14 cellular contexts compared by ENCODE assay signal in the genomic region with DNA sequence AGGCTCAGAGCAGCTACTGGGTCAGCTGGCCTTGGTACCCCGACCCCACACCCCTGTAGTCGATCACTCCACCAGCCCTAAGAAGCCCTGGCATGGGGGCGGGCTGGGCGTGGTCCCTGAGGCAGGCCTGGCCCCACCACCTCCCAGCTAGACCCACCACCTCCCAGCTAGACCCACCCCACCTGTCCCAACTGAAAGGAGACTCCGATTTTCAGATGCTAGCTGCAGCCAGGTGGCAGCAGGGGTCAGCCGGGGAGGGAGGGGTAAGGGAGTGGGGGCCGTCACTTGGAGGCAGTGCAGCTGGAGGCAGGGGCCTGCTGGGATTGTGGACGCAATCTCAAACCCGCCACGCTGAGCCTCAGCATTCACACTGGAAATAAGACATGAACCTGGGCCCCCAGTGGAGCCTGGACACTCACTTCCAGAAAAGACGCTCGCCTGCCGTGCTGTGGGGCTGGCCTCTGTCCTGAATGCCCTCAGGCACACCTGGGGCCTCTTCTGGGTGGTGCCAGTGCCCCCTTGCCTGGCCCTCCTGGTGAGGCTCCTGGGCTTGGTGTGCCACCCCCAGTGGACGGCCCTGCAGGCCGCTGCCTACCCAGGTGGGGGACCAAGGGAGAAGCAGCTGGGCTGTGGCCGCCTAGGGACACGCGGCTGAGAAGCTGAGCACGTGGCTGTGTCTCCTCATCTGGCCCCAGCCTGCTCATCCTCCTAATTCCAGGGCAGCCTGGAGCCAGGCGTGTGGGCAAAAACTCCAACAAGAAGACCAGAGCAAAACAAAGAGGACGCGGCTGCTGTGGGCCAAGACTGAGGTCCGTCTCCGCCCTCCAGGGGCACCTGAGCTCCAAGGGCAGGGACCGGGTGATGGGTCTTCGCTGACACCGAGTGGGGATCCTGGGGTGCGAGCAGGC. TPM values are rescaled to one million over a fixed set of nuclear protein-coding genes. Genes with fewer than 3 reads are reported as not detected.
DNase-seq lines count a peak whose midpoint lies in the region; ATAC-seq and TF ChIP-seq lines count a peak whose summit lies in the region.
"Had no signal": no experiment of that assay in that cellular context is flagged by ENCODE, and none has a peak within 500 bp of the region (broad histone marks: within the 10 kb centered on the region; RNA-seq: fewer than 3 reads in every experiment).

No MANE protein-coding gene starts in this region.

- no peaks in the 10 kb centered on the region for H3K9me3 Mint-ChIP-seq in chondrocyte (ENCODE audit: low read depth)
- no peaks in the 10 kb centered on the region for H3K9me3 Mint-ChIP-seq in activated CD8-positive, alpha-beta T cell treated with anti-CD3 and anti-CD28 coated beads for 36 hours
- H3K9me3 Mint-ChIP-seq: nephron had no signal

- H3K27me3 Mint-ChIP-seq in chondrocyte (ENCODE audit: low read depth), result no peaks in the 10 kb centered on the region
- no peaks in the 10 kb centered on the region for H3K27me3 Mint-ChIP-seq in activated CD8-positive, alpha-beta T cell treated with anti-CD3 and anti-CD28 coated beads for 36 hours

- peak overlapping the region; percentile 74 for H3K27ac ChIP-seq in HL-60 (replicated peaks)
- H3K27ac ChIP-seq in right lobe of liver, result no peak overlapping the region
- no peak overlapping the region for H3K27ac ChIP-seq in ascending aorta

- H3K4me1 ChIP-seq in right lobe of liver (no peaks in the 10 kb centered on the region), ascending aorta (peaks cover 0 to 8% of the 10 kb centered on the region in 2 donors)

- TF ChIP-seq CTCF in HL-60 (IDR thresholded peaks at IDR 0.05; ENCODE audit: insufficient read depth, low read length), result no peak
- no peak for TF ChIP-seq CTCF in chondrocyte (IDR thresholded peaks at IDR 0.05)
- TF ChIP-seq CTCF in right lobe of liver (IDR thresholded peaks at IDR 0.05), result no peak
- no peak for TF ChIP-seq CTCF in ascending aorta (IDR thresholded peaks at IDR 0.05)
- TF ChIP-seq CTCF in activated CD8-positive, alpha-beta T cell treated with anti-CD3 and anti-CD28 coated beads for 36 hours (IDR thresholded peaks at IDR 0.05), result no peak

- H3K4me3 ChIP-seq in HL-60 (replicated peaks; ENCODE audit: insufficient read depth, low read length) (no peak overlapping the region), right lobe of liver (no peak overlapping the region), ascending aorta (no peak overlapping the region)

- POLR2A ChIA-PET in activated CD8-positive, alpha-beta T cell treated with anti-CD3 and anti-CD28 coated beads for 36 hours (lab: Charles Lee), result interaction anchor here (0.6 kb wide), 1 partner anchor 28 kb away, joined by 3 read pairs; no protein-coding TSS in a partner anchor

- WGBS in right lobe of liver (ENCODE audit: insufficient coverage, low coverage, low lambda C conversion rate, missing lambda C conversion rate), result 59% methylated on average over 5 of the region's 28 CpGs

- ATAC-seq in right lobe of liver (no peak), sciatic nerve (peak; percentile 33), GM18873 (IDR thresholded peaks at IDR 0.05; ENCODE audit: low FRiP score, unreplicated experiment) (no peak)
- no peak for ATAC-seq in activated CD8-positive, alpha-beta T cell treated with anti-CD3 and anti-CD28 coated beads for 36 hours
- ATAC-seq: SK-N-SH treated with all-trans-retinoic acid at 6 μM for 48 hours had no signal

- intact Hi-C loops in right lobe of liver (cut with DNase I), result no loop called here
- intact Hi-C loops in sciatic nerve (cut with DNase I), result no loop called here
- intact Hi-C loops in ascending aorta (cut with DNase I), result no loop called here
- intact Hi-C loops in activated CD8-positive, alpha-beta T cell treated with anti-CD3 and anti-CD28 coated beads for 36 hours (cut with micrococcal nuclease), result no loop called here

- no peak for TF ChIP-seq POLR2A in right lobe of liver (IDR thresholded peaks at IDR 0.05)

- CTCF ChIA-PET in activated CD8-positive, alpha-beta T cell treated with anti-CD3 and anti-CD28 coated beads for 36 hours (lab: Charles Lee), result interaction anchor here (1.2 kb wide), 1 partner anchor 74 kb away, joined by 3 read pairs; no protein-coding TSS in a partner anchor

- H3K36me3 ChIP-seq in right lobe of liver (no peaks in the 10 kb centered on the region), ascending aorta (no peaks in the 10 kb centered on the region)

- no peaks in the 10 kb centered on the region for H3K36me3 Mint-ChIP-seq in chondrocyte (ENCODE audit: low read depth)
- no peaks in the 10 kb centered on the region for H3K36me3 Mint-ChIP-seq in activated CD8-positive, alpha-beta T cell treated with anti-CD3 and anti-CD28 coated beads for 36 hours (ENCODE audit: low read depth)

- no peak overlapping the region for H3K4me3 Mint-ChIP-seq in chondrocyte (ENCODE audit: unreplicated experiment)
- H3K4me3 Mint-ChIP-seq in activated CD8-positive, alpha-beta T cell treated with anti-CD3 and anti-CD28 coated beads for 36 hours, result no peak overlapping the region
- H3K4me3 Mint-ChIP-seq: nephron had no signal

- DNase-seq in HL-60 (ENCODE audit: low read depth in 1 of 2, low spot score in 1 of 2) (peak in 1 of 2 experiments; percentile 19), chondrocyte (ENCODE audit: low spot score) (peak; percentile 87), right lobe of liver (peak in 2 of 3 donors; percentile 15 to 27), sciatic nerve (ENCODE audit: low spot score) (peak; percentile 60), ascending aorta (ENCODE audit: low spot score in 2 of 2) (no peak)
- no peak for DNase-seq in activated CD4-positive, alpha-beta T cell treated with anti-CD3 and anti-CD28 coated beads, Interleukin-2, amount 50 U/mL, for 1 hour
- no peak for DNase-seq in activated CD8-positive, alpha-beta T cell treated with anti-CD3 and anti-CD28 coated beads for 36 hours
- DNase-seq: activated CD8-positive, alpha-beta memory T cell treated with anti-CD3 and anti-CD28 coated beads, Interleukin-2, amount 50 U/mL, for 48 hours; foreskin melanocyte; mammary epithelial cell; NCI-H1930 had no signal

- H3K9me3 ChIP-seq in right lobe of liver, result no peaks in the 10 kb centered on the region
- no peaks in the 10 kb centered on the region for H3K9me3 ChIP-seq in ascending aorta

- H3K27me3 ChIP-seq in HL-60 (ENCODE audit: insufficient read depth, poor library complexity, severe bottlenecking) (no peaks in the 10 kb centered on the region), right lobe of liver (no peaks in the 10 kb centered on the region), ascending aorta (no peaks in the 10 kb centered on the region)

- H3K27ac Mint-ChIP-seq in chondrocyte (ENCODE audit: unreplicated experiment), result no peak overlapping the region
- H3K27ac Mint-ChIP-seq in activated CD8-positive, alpha-beta T cell treated with anti-CD3 and anti-CD28 coated beads for 36 hours, result no peak overlapping the region
- H3K27ac Mint-ChIP-seq: nephron had no signal

- no peaks in the 10 kb centered on the region for H3K4me1 Mint-ChIP-seq in chondrocyte (ENCODE audit: low read depth)
- peaks cover 7% of the 10 kb centered on the region for H3K4me1 Mint-ChIP-seq in activated CD8-positive, alpha-beta T cell treated with anti-CD3 and anti-CD28 coated beads for 36 hours (ENCODE audit: low read depth)

RNA-seq across cellular contexts. Expression of a gene that starts 26.7 kb away (rescaled TPM):
- 43.9 to 78.9 TPM (median 47.6 TPM) in 3 replicates for total RNA-seq in chondrocyte
- 1 to 10 TPM; 2.2 to 6.3 (median 3.4) TPM for total RNA-seq in right lobe of liver
- total RNA-seq in sciatic nerve, result 58.3 TPM
- total RNA-seq in ascending aorta, result 92.0 TPM
- 1 to 10 TPM; 4.8 to 5.9 TPM for total RNA-seq in activated CD8-positive, alpha-beta T cell treated with anti-CD3 and anti-CD28 coated beads for 36 hours

Comparison
In these comparisons a context has a peak if more than half of its experiments do, and no peak if none do; other contexts are left out.
1. DNase-seq: peak in chondrocyte (single experiment), right lobe of liver (2 of 3) and sciatic nerve (single experiment); none in ascending aorta (0 of 2), activated CD4-positive, alpha-beta T cell treated with anti-CD3 and anti-CD28 coated beads, Interleukin-2, amount 50 U/mL, for 1 hour (single experiment) and activated CD8-positive, alpha-beta T cell treated with anti-CD3 and anti-CD28 coated beads for 36 hours (single experiment).